In the genomic region with DNA sequence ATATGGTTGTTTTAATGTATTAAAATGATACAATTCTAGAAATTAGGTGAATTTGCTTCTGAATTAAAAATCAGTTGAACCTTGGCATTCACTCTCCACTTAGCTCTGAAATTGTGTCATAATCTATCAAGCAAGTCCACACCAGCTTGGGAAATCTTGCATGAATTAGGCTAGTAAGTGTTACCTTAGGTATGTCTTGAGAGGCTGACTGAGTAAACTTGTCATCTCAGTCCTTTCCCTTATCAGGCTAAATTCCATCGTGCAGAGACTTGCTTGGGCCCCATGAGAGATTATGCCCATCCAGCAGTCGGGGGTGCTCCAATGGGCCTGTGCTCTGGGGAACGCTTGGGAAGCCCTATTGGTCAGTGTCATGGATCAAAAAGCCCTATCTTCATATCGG, we compare ENCODE assay signal across 16 cellular contexts. TPM values are rescaled to one million over a fixed set of nuclear protein-coding genes. Genes with fewer than 3 reads are reported as not detected.
DNase-seq lines count a peak whose midpoint lies in the region; ATAC-seq, FAIRE-seq and TF ChIP-seq lines count a peak whose summit lies in the region.
"Had no signal": no experiment of that assay in that cellular context is flagged by ENCODE, and none has a peak within 500 bp of the region (broad histone marks: within the 10 kb centered on the region; RNA-seq: fewer than 3 reads in every experiment).

No MANE protein-coding gene starts in this region.

- peak overlapping the region; percentile 71; the same call in 1 of the 2 replicates for H3K27ac ChIP-seq in HL-60 (replicated peaks)
- H3K27ac ChIP-seq in left lung = peak overlapping the region in 1 of 2 donors; percentile 85
- H3K27ac ChIP-seq in thyroid gland = peak overlapping the region; percentile 49 to 84 (median 64)
- H3K27ac ChIP-seq in kidney (ENCODE audit: low read depth in 2 of 2, low read length in 2 of 2) = no peak overlapping the region

- H3K4me3 ChIP-seq in HL-60 (replicated peaks; ENCODE audit: insufficient read depth, low read length) (no peak overlapping the region), bronchial epithelial cell (ENCODE audit: low read depth, low read length) (no peak overlapping the region), left lung (no peak overlapping the region), thyroid gland (replicated peaks in 1 of 3) (no peak overlapping the region), kidney (ENCODE audit: low read length in 2 of 2) (no peak overlapping the region)
- H3K4me3 ChIP-seq: GM12878 had no signal

- DNase-seq in HL-60 (ENCODE audit: low read depth in 1 of 2, low spot score in 1 of 2) (no peak), bronchial epithelial cell (ENCODE audit: low read depth) (peak; percentile 62), left lung (no peak), thyroid gland (peak; percentile 31 to 40), kidney (no peak)
- no peak for DNase-seq in activated CD4-positive, CD25-positive, alpha-beta regulatory T cell (lab: John Stamatoyannopoulos, UW)
- DNase-seq: C1 segment of cervical spinal cord; CD4-positive, alpha-beta memory T cell; DMS79; GOT3; H9 had no signal

- FAIRE-seq in bronchial epithelial cell (lab: Jason Lieb, UNC) (no peak), kidney (lab: Jason Lieb, UNC) (no peak)
- FAIRE-seq: A204.1, GM12878, GM18507 had no signal

- H3K9me3 ChIP-seq in left lung (no peaks in the 10 kb centered on the region), thyroid gland (no peaks in the 10 kb centered on the region), kidney (ENCODE audit: control insufficient read depth in 1 of 2, low read length in 2 of 2) (no peaks in the 10 kb centered on the region)

- TF ChIP-seq CTCF in HL-60 (IDR thresholded peaks at IDR 0.05; ENCODE audit: insufficient read depth, low read length) (no peak), bronchial epithelial cell (IDR thresholded peaks at IDR 0.05; ENCODE audit: insufficient read depth, low read length, severe bottlenecking) (no peak), left lung (IDR thresholded peaks at IDR 0.05) (no peak), thyroid gland (IDR thresholded peaks at IDR 0.05) (no peak), kidney (IDR thresholded peaks at IDR 0.05; ENCODE audit: borderline replicate concordance, extremely low read depth, insufficient read depth) (no peak)

- H3K36me3 ChIP-seq in bronchial epithelial cell (ENCODE audit: control insufficient read depth, insufficient read depth, low read length) = peaks cover 28% of the 10 kb centered on the region
- H3K36me3 ChIP-seq in left lung = peaks cover 5 to 71% of the 10 kb centered on the region in 2 donors
- H3K36me3 ChIP-seq in thyroid gland = peaks cover 39 to 41% of the 10 kb centered on the region in 2 donors
- peaks cover 33 to 44% of the 10 kb centered on the region in 2 donors for H3K36me3 ChIP-seq in kidney (ENCODE audit: control insufficient read depth in 1 of 2, insufficient read depth in 2 of 2, low read length in 2 of 2)

- ATAC-seq in left lung = peak; percentile 63
- no peak for ATAC-seq in HG02678 (IDR thresholded peaks at IDR 0.05; ENCODE audit: unreplicated experiment)
- ATAC-seq: GM12878 had no signal

- no peaks in the 10 kb centered on the region for H3K27me3 ChIP-seq in HL-60 (ENCODE audit: insufficient read depth, poor library complexity, severe bottlenecking)
- no peaks in the 10 kb centered on the region for H3K27me3 ChIP-seq in bronchial epithelial cell (ENCODE audit: control insufficient read depth, insufficient read depth, low read length)
- no peaks in the 10 kb centered on the region for H3K27me3 ChIP-seq in left lung
- H3K27me3 ChIP-seq in thyroid gland = no peaks in the 10 kb centered on the region

- peaks cover 25 to 62% of the 10 kb centered on the region in 2 donors for H3K4me1 ChIP-seq in left lung
- H3K4me1 ChIP-seq in thyroid gland = peaks cover 27 to 46% of the 10 kb centered on the region in 2 donors
- H3K4me1 ChIP-seq in kidney (ENCODE audit: control insufficient read depth in 1 of 2, insufficient read depth in 1 of 2, low read depth in 1 of 2, low read length in 2 of 2) = peaks cover 0 to 2% of the 10 kb centered on the region in 2 donors

- intact Hi-C loops in left lung (cut with DNase I) = no loop called here
- intact Hi-C loops in thyroid gland (cut with DNase I) = loop anchor here (10.0 kb wide), 1 partner anchor 51 kb away; no protein-coding TSS in a partner anchor
- intact Hi-C loops in kidney (cut with DNase I) = no loop called here

- no peak overlapping the region for H3K9ac ChIP-seq in kidney (ENCODE audit: low read length in 2 of 2)

- 57 to 64% methylated on average over 4 of the region's 4 CpGs for WGBS in thyroid gland, 2 donors

- no peak for TF ChIP-seq POLR2A in thyroid gland (IDR thresholded peaks at IDR 0.05)

RNA-seq across cellular contexts. Expression of gene ST14, which starts 33.9 kb away (rescaled TPM):
- 79.2 and 105 TPM in 2 replicates for total RNA-seq in bronchial epithelial cell
- 100 to 1,000 TPM in 1 of 2 donors, 10 to 100 TPM in 1; 80.6 to 107 TPM for total RNA-seq in left lung
- total RNA-seq in thyroid gland = 100 to 1,000 TPM in 2 of 4 donors, 10 to 100 TPM in 2; 53.3 to 102 (median 90.7) TPM
- total RNA-seq in kidney = 139 TPM
- polyA plus RNA-seq in kidney (ENCODE audit: insufficient read depth, low read depth, low replicate concordance) = 59.3 TPM
- total RNA-seq: G401 had no signal

RNA-seq across cellular contexts. Expression of gene APLP2, which starts 55.9 kb away (rescaled TPM):
- total RNA-seq in bronchial epithelial cell (504 and 567 TPM in 2 replicates), left lung (100 to 1,000 TPM; 428 to 646 TPM), thyroid gland (1,000 to 10,000 TPM in 1 of 4 donors, 100 to 1,000 TPM in 3; 782 to 1,078 (median 902) TPM), kidney (502 TPM)
- polyA plus RNA-seq in kidney (ENCODE audit: insufficient read depth, low read depth, low replicate concordance) = 338 TPM

Comparison
In these comparisons a context has a peak if more than half of its experiments do, and no peak if none do; other contexts are left out.
1. DNase-seq: peak in bronchial epithelial cell (single experiment) and thyroid gland (2 of 2); none in HL-60 (0 of 2), left lung (0 of 2), kidney (single experiment) and activated CD4-positive, CD25-positive, alpha-beta regulatory T cell (0 of 4).
2. H3K27ac ChIP-seq: peak in HL-60 (single experiment) and thyroid gland (3 of 3); none in kidney (0 of 2).